Comparison of ENCODE assay signal across 1 cellular context in genomic region chr4:53734182-53734581, GRCh38.
A peak's percentile ranks its signal among the peaks of the same experiment; 100 is the strongest.
TF ChIP-seq lines count a peak whose summit lies in the region.

No MANE protein-coding gene starts in this region.

TF ChIP-seq in IMR-90, 13 proteins besides CTCF, POLR2A, EP300 and RAD21:
- TF ChIP-seq NFE2L2 (IDR thresholded peaks at IDR 0.05; ENCODE audit: low read depth, low read length) (no peak), MAFK (IDR thresholded peaks at IDR 0.05; ENCODE audit: low read depth, low read length) (0 out of 2 replicates have a peak, but pooled peaks have one; percentile 21)
